Comparison of ENCODE assay signal across 16 cellular contexts in genomic region chr18:22542400-22542835, GRCh38.
A peak's percentile ranks its signal among the peaks of the same experiment; 100 is the strongest.
DNase-seq lines count a peak whose midpoint lies in the region; ATAC-seq and TF ChIP-seq lines count a peak whose summit lies in the region.
"Had no signal": no experiment of that assay in that cellular context is flagged by ENCODE, and none has a peak within 500 bp of the region (broad histone marks: within the 10 kb centered on the region; RNA-seq: fewer than 3 reads in every experiment).

No MANE protein-coding gene starts in this region.

- TF ChIP-seq POLR2A in thyroid gland (IDR thresholded peaks at IDR 0.05), result no peak

- no peak for ATAC-seq in GM19351 (IDR thresholded peaks at IDR 0.05; ENCODE audit: unreplicated experiment)
- no peak for ATAC-seq in GM18520 (IDR thresholded peaks at IDR 0.05; ENCODE audit: unreplicated experiment)
- ATAC-seq: stimulated activated naive CD8-positive, alpha-beta T cell treated with anti-CD3 and anti-CD28 coated beads, Interleukin-15, Interleukin-2, amounts not matched to agents 100 U/mL and 50 U/mL, for 24 hours had no signal

- WGBS in thyroid gland, 2 donors, result 33 to 42% methylated on average over 4 of the region's 4 CpGs

- peak; percentile 55 for DNase-seq in MG63
- no peak for DNase-seq in coronary artery (ENCODE audit: low spot score)
- DNase-seq in kidney tubule cell (ENCODE audit: low spot score), result peak; percentile 57
- DNase-seq in thyroid gland, result peak; percentile 86 to 88
- no peak for DNase-seq in NOMO-1 (lab: John Stamatoyannopoulos, UW; ENCODE audit: unreplicated experiment in 2 of 2)
- DNase-seq in middle frontal gyrus (ENCODE audit: extremely low spot score, low spot score), result no peak
- DNase-seq: activated naive CD8-positive, alpha-beta T cell treated with anti-CD3 and anti-CD28 coated beads for 36 hours; CD4-positive, CD25-positive, alpha-beta regulatory T cell; endodermal cell; hypothalamus; NCI-H1417; SIG-M5; stimulated activated CD4-positive, alpha-beta T cell treated with anti-CD3 and anti-CD28 coated beads, Interleukin-4, amount 100 ng/mL, for 4 hours; stimulated activated naive CD8-positive, alpha-beta T cell treated with anti-CD3 and anti-CD28 coated beads, Interleukin-15, Interleukin-2, amounts not matched to agents 100 U/mL and 50 U/mL, for 24 hours had no signal

- H3K9me3 ChIP-seq in MG63 (no peaks in the 10 kb centered on the region; the same call in 1 of the 2 replicates), thyroid gland (no peaks in the 10 kb centered on the region)

- H3K4me1 ChIP-seq in thyroid gland, result peaks cover 16 to 22% of the 10 kb centered on the region in 2 donors

- H3K27me3 ChIP-seq in MG63 (no peaks in the 10 kb centered on the region), thyroid gland (no peaks in the 10 kb centered on the region)

- intact Hi-C loops in thyroid gland (cut with DNase I), result no loop called here

- peak overlapping the region; percentile 12 to 72 for H3K27ac ChIP-seq in coronary artery
- H3K27ac ChIP-seq in thyroid gland, result peak overlapping the region; percentile 34 to 73 (median 50)

- H3K36me3 ChIP-seq in MG63, result no peaks in the 10 kb centered on the region
- H3K36me3 ChIP-seq in thyroid gland, result no peaks in the 10 kb centered on the region

- H3K4me3 ChIP-seq in MG63 (no peak overlapping the region), coronary artery (no peak overlapping the region), thyroid gland (replicated peaks in 1 of 3) (no peak overlapping the region)

- TF ChIP-seq CTCF in coronary artery (IDR thresholded peaks at IDR 0.05) (no peak), thyroid gland (IDR thresholded peaks at IDR 0.05) (no peak)

Comparison
In these comparisons a context has a peak if more than half of its experiments do, and no peak if none do; other contexts are left out.
1. DNase-seq: peak in MG63 (single experiment), kidney tubule cell (single experiment) and thyroid gland (2 of 2); none in coronary artery (single experiment), NOMO-1 (0 of 2) and middle frontal gyrus (single experiment).